In genomic region chr2:20962939-20963543, GRCh38 we compare ENCODE assay signal across 8 cellular contexts.
DNase-seq lines count a peak whose midpoint lies in the region; ATAC-seq and TF ChIP-seq lines count a peak whose summit lies in the region.

No MANE protein-coding gene starts in this region.

- H3K36me3 ChIP-seq in testis (ENCODE audit: low read depth, missing control alignments): no peaks in the 10 kb centered on the region

- no peaks in the 10 kb centered on the region for H3K36me3 Mint-ChIP-seq in activated T-helper 17 cell treated with anti-CD3 and anti-CD28 coated beads, Interleukin-2, amount 50 U/mL, for 72 hours (ENCODE audit: low read depth)

- no peak for TF ChIP-seq POLR2A in testis (IDR thresholded peaks at IDR 0.05)

- WGBS in testis, 2 donors: 39 to 46% methylated on average over 5 of the region's 5 CpGs

- no peak overlapping the region for H3K4me3 ChIP-seq in foreskin fibroblast (ENCODE audit: low read depth in 1 of 2, low read length in 2 of 2)
- no peak overlapping the region for H3K4me3 ChIP-seq in testis

- H3K27me3 ChIP-seq in testis: no peaks in the 10 kb centered on the region

- peak; percentile 91 for TF ChIP-seq CTCF in foreskin fibroblast (IDR thresholded peaks at IDR 0.05; ENCODE audit: low read depth, low read length)
- peak; percentile 72 to 88 (median 86) for TF ChIP-seq CTCF in testis (IDR thresholded peaks at IDR 0.05)

- peaks cover 24% of the 10 kb centered on the region for H3K27me3 Mint-ChIP-seq in activated T-helper 17 cell treated with anti-CD3 and anti-CD28 coated beads, Interleukin-2, amount 50 U/mL, for 72 hours

- peak; percentile 75 for ATAC-seq in GM21367 (IDR thresholded peaks at IDR 0.05; ENCODE audit: unreplicated experiment)
- ATAC-seq in activated T-helper 17 cell treated with anti-CD3 and anti-CD28 coated beads, Interleukin-2, amount 50 U/mL, for 72 hours (replicated peaks): peak; percentile 63

- H3K4me1 Mint-ChIP-seq in activated T-helper 17 cell treated with anti-CD3 and anti-CD28 coated beads, Interleukin-2, amount 50 U/mL, for 72 hours: no peaks in the 10 kb centered on the region

- no peak overlapping the region for H3K4me3 Mint-ChIP-seq in activated T-helper 17 cell treated with anti-CD3 and anti-CD28 coated beads, Interleukin-2, amount 50 U/mL, for 72 hours

- intact Hi-C loops in testis (cut with DNase I; ENCODE audit: low total_unique reads): loop anchor here (2.0 kb wide), 1 partner anchor 300 kb away; no protein-coding TSS in a partner anchor

- no peaks in the 10 kb centered on the region for H3K4me1 ChIP-seq in testis

- DNase-seq in COR-L47 (lab: John Stamatoyannopoulos, UW): peak; percentile 11
- peak; percentile 58 for DNase-seq in HuH-7.5 (ENCODE audit: low spot score)
- peak; percentile 63 for DNase-seq in RKO (ENCODE audit: low spot score)
- DNase-seq in foreskin fibroblast: peak; percentile 36 to 80
- peak; percentile 23 for DNase-seq in occipital lobe (lab: John Stamatoyannopoulos, UW)
- peak; percentile 84 for DNase-seq in testis

- H3K27ac ChIP-seq in testis: no peak overlapping the region

- no peaks in the 10 kb centered on the region for H3K9me3 ChIP-seq in testis

- H3K9me3 Mint-ChIP-seq in activated T-helper 17 cell treated with anti-CD3 and anti-CD28 coated beads, Interleukin-2, amount 50 U/mL, for 72 hours: no peaks in the 10 kb centered on the region

- H3K27ac Mint-ChIP-seq in activated T-helper 17 cell treated with anti-CD3 and anti-CD28 coated beads, Interleukin-2, amount 50 U/mL, for 72 hours: no peak overlapping the region

Comparison
In these comparisons a context has a peak if more than half of its experiments do, and no peak if none do; other contexts are left out.
1. DNase-seq: peak in every context shown above with its lines; median percentile 84 in testis; 63 in RKO; 58 in HuH-7.5; 58 in foreskin fibroblast; 23 in occipital lobe; 11 in COR-L47.